In genomic region chr11:65013692-65014145, GRCh38 we compare ENCODE assay signal across 8 cellular contexts. TPM values are rescaled to one million over a fixed set of nuclear protein-coding genes. Genes with fewer than 3 reads are reported as not detected.
DNase-seq lines count a peak whose midpoint lies in the region; ATAC-seq and TF ChIP-seq lines count a peak whose summit lies in the region.

No MANE protein-coding gene starts in this region.

- H3K4me1 ChIP-seq in mononuclear cell (ENCODE audit: insufficient read depth, low read length): peaks cover 28% of the 10 kb centered on the region

- CTCF ChIA-PET in BJ (lab: Yijun Ruan, JAX): interaction anchor here (0.6 to 5.4 kb wide), 46 partner anchors 9 to 309 kb away, joined by 3 to 56 read pairs (median 5); partner anchors contain the start of genes ATG2A, BATF2, CAPN1 and CDC42BPG

- ATAC-seq in HG03354 (IDR thresholded peaks at IDR 0.05; ENCODE audit: poor library complexity, severe bottlenecking, unreplicated experiment): peak; percentile 79

- H3K4me3 ChIP-seq in BJ (ENCODE audit: low read depth, low read length) (peak overlapping the region; percentile 93), epithelial cell of esophagus (ENCODE audit: low read length) (peak overlapping the region; percentile 84), mononuclear cell (ENCODE audit: low read length) (peak overlapping the region; percentile 64)

- TF ChIP-seq CTCF in BJ (IDR thresholded peaks at IDR 0.05; ENCODE audit: insufficient read depth, low read depth, low read length) (peak; percentile 40; the same call in 1 of the 2 replicates), epithelial cell of esophagus (IDR thresholded peaks at IDR 0.05; ENCODE audit: insufficient read depth, low read depth, low read length, missing control alignments) (no peak)

- H3K27me3 ChIP-seq in BJ (ENCODE audit: control insufficient read depth, insufficient read depth, low read length) (no peaks in the 10 kb centered on the region), mononuclear cell (ENCODE audit: insufficient read depth, low read length) (no peaks in the 10 kb centered on the region)

- no peaks in the 10 kb centered on the region for H3K9me3 ChIP-seq in mononuclear cell (ENCODE audit: low read depth, low read length)

- POLR2A ChIA-PET in BJ (lab: Charles Lee): interaction anchor here (0.7 kb wide), 1 partner anchor 72 kb away, joined by 3 read pairs; no protein-coding TSS in a partner anchor

- DNase-seq in BJ (ENCODE audit: low read depth) (no peak), GM19238 (ENCODE audit: insufficient read length, low spot score) (peak; percentile 98), NCI-H526 (lab: John Stamatoyannopoulos, UW) (peak; percentile 85 to 98), epithelial cell of esophagus (ENCODE audit: low read depth) (peak; percentile 87)
- peak; percentile 63 for DNase-seq in activated CD8-positive, alpha-beta memory T cell treated with anti-CD3 and anti-CD28 coated beads, Interleukin-2, amount 50 U/mL, for 24 hours (ENCODE audit: extremely low read depth)
- peak; percentile 73 to 75 for DNase-seq in stimulated activated CD8-positive, alpha-beta memory T cell treated with anti-CD3 and anti-CD28 coated beads, Interleukin-7, amount 100 ng/mL, for 1 hour (ENCODE audit: low read depth in 2 of 2)

- H3K36me3 ChIP-seq in BJ (ENCODE audit: control insufficient read depth, insufficient read depth, low read length): peaks cover 3% of the 10 kb centered on the region

RNA-seq across cellular contexts. Expression of gene ARL2, which starts 0.2 kb away (rescaled TPM):
- polyA plus RNA-seq in BJ (2011; rRNA removed): 117 and 141 TPM in 2 replicates
- polyA minus RNA-seq in BJ (2011; rRNA and poly(A)+ RNA removed): 24.8 and 36.6 TPM in 2 replicates
- total RNA-seq in mononuclear cell: 14.2 TPM

RNA-seq across cellular contexts. Expression of gene SNX15, which starts 13.5 kb away (rescaled TPM):
- 8.3 and 15.3 TPM in 2 replicates for polyA plus RNA-seq in BJ (2011; rRNA removed)
- 2.5 and 4.4 TPM in 2 replicates for polyA minus RNA-seq in BJ (2011; rRNA and poly(A)+ RNA removed)
- total RNA-seq in mononuclear cell: 12.9 TPM

RNA-seq across cellular contexts. Expression of gene BATF2, which starts 16.9 kb away (rescaled TPM):
- polyA plus RNA-seq in BJ (2011; rRNA removed): 1.1 and 1.5 TPM in 2 replicates
- 0.85 and 1.1 TPM in 2 replicates for polyA minus RNA-seq in BJ (2011; rRNA and poly(A)+ RNA removed)
- not detected for total RNA-seq in mononuclear cell

RNA-seq across cellular contexts. Expression of gene SAC3D1, which starts 27.3 kb away (rescaled TPM):
- polyA plus RNA-seq in BJ (2011; rRNA removed): 5.9 and 7.3 TPM in 2 replicates
- polyA minus RNA-seq in BJ (2011; rRNA and poly(A)+ RNA removed): 3.6 and 4.4 TPM in 2 replicates
- 0.52 TPM for total RNA-seq in mononuclear cell

RNA-seq across cellular contexts. Expression of gene MAJIN, which starts 41.8 kb away (rescaled TPM):
- polyA plus RNA-seq in BJ (2011; rRNA removed): not detected in 2 replicates
- not detected in 2 replicates for polyA minus RNA-seq in BJ (2011; rRNA and poly(A)+ RNA removed)
- total RNA-seq in mononuclear cell: not detected
